Comparison of ENCODE assay signal across 16 cellular contexts in the genomic region with DNA sequence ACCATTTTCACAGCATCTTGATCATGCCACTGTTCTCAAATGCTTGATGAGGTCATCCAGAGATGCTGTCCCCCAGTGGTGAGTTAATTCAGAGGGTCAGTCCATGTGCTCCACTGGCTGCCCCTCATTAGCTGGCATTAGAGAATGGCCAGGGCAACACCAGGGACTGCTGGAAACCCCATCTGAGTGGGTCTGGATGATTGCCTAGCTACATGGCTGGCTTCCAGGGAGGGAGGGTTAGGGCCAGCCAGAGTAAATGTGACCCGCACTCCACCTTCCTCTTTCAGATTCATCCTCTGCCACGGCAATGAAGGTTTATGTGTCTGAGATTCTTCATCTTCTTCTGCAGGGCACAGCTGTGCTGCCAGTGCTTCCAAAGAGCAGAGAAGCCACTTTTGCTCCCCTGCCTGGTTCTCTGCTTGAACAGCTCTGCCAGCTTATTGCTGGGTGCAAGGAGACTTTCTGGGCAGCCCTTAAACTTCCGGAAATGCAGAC.
DNase-seq lines count a peak whose midpoint lies in the region; ATAC-seq lines count a peak whose summit lies in the region.
"Had no signal": no experiment of that assay in that cellular context is flagged by ENCODE, and none has a peak within 500 bp of the region (broad histone marks: within the 10 kb centered on the region; RNA-seq: fewer than 3 reads in every experiment).

No MANE protein-coding gene starts in this region.

- H3K9me3 Mint-ChIP-seq in naive thymus-derived CD8-positive, alpha-beta T cell, result peaks cover 11 to 34% (median 19%) of the 10 kb centered on the region in 9 donors

- no peak overlapping the region for H3K4me3 Mint-ChIP-seq in naive thymus-derived CD8-positive, alpha-beta T cell
- H3K4me3 Mint-ChIP-seq: T-helper 2 cell treated with Interferon-gamma antibody and Interleukin-4, amounts not matched to agents 5 μg/mL and 100 μg/mL, for 36 hours had no signal

- no peak for ATAC-seq in naive thymus-derived CD8-positive, alpha-beta T cell
- no peak for ATAC-seq in HG02678 (IDR thresholded peaks at IDR 0.05; ENCODE audit: unreplicated experiment)

- POLR2A ChIA-PET in naive thymus-derived CD8-positive, alpha-beta T cell (lab: Charles Lee), result no interaction called here

- peak; percentile 3 for DNase-seq in NCI-H2196 (lab: John Stamatoyannopoulos, UW; ENCODE audit: unreplicated experiment)
- DNase-seq in NCI-H2196 treated with DMSO at 0.1 percent for 48 hours (lab: John Stamatoyannopoulos, UW; ENCODE audit: unreplicated experiment), result no peak
- DNase-seq in COR-L47 (lab: John Stamatoyannopoulos, UW), result peak; percentile 31
- DNase-seq in NCI-H524 (lab: John Stamatoyannopoulos, UW), result peak; percentile 70 to 80
- DNase-seq in RPMI8226, result peak; percentile 61
- DNase-seq in naive thymus-derived CD8-positive, alpha-beta T cell, result no peak
- DNase-seq in activated gamma-delta T cell treated with Interleukin-2 at 50 U/mL for 16 hours, result no peak
- DNase-seq: DMS53, Karpas-422, NCI-H1105 treated with DMSO at 0.1 percent for 48 hours, NCI-H2029, NCI-H345, NCI-H526 treated with DMSO at 0.1 percent for 48 hours, T-helper 1 cell had no signal

- peaks cover 0 to 2% (median 0%) of the 10 kb centered on the region in 5 donors for H3K27me3 Mint-ChIP-seq in naive thymus-derived CD8-positive, alpha-beta T cell

- no peaks in the 10 kb centered on the region for H3K4me1 Mint-ChIP-seq in naive thymus-derived CD8-positive, alpha-beta T cell

- H3K27ac Mint-ChIP-seq in naive thymus-derived CD8-positive, alpha-beta T cell, result no peak overlapping the region
- H3K27ac Mint-ChIP-seq: T-helper 2 cell treated with Interferon-gamma antibody and Interleukin-4, amounts not matched to agents 5 μg/mL and 100 μg/mL, for 36 hours had no signal

- peaks cover 0 to 15% (median 0%) of the 10 kb centered on the region in 3 donors for H3K36me3 Mint-ChIP-seq in naive thymus-derived CD8-positive, alpha-beta T cell

Comparison
In these comparisons a context has a peak if more than half of its experiments do, and no peak if none do; other contexts are left out.
1. DNase-seq: peak in NCI-H2196 (single experiment), COR-L47 (single experiment), NCI-H524 (2 of 2) and RPMI8226 (single experiment); none in NCI-H2196 treated with DMSO at 0.1 percent for 48 hours (single experiment), naive thymus-derived CD8-positive, alpha-beta T cell (0 of 10) and activated gamma-delta T cell treated with Interleukin-2 at 50 U/mL for 16 hours (single experiment).